Comparison of ENCODE assay signal across 24 cellular contexts in the genomic region with DNA sequence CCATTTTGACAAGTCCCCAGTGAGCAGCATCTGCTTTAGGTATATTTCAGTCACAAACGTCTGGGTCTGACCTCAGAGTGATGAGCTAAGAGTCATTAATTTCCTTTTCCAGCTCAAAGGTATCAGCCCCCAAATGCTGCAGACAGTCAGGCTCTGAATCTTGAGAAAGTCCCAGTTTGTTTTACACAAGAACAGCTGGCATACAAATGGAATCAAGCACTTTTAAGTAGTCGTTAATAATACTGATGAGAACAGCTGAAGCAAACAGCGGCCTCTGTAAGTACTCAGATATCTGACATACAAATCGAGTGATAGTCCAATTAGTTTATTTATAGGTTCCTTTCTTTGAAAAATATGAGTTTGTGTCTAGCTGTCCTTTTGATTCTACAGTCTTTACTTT. TPM values are rescaled to one million over a fixed set of nuclear protein-coding genes. Genes with fewer than 3 reads are reported as not detected.
DNase-seq lines count a peak whose midpoint lies in the region; ATAC-seq, FAIRE-seq and TF ChIP-seq lines count a peak whose summit lies in the region.
"Had no signal": no experiment of that assay in that cellular context is flagged by ENCODE, and none has a peak within 500 bp of the region (broad histone marks: within the 10 kb centered on the region; RNA-seq: fewer than 3 reads in every experiment).

No MANE protein-coding gene starts in this region.

- H3K9me3 ChIP-seq in K562 (replicated peaks; ENCODE audit: control insufficient read depth, insufficient read depth, low read depth, low read length): no peaks in the 10 kb centered on the region
- H3K9me3 ChIP-seq: SJSA1 had no signal

- BruUV-seq in K562 (replicated peaks; lab: Mats Ljungman, UMichigan): no TSS peak

- no peaks in the 10 kb centered on the region for H4K20me1 ChIP-seq in K562 (replicated peaks; ENCODE audit: control insufficient read depth, insufficient read depth, low read length)

- H3K4me3 ChIP-seq in K562: no peak overlapping the region
- H3K4me3 ChIP-seq: PC-9, SJSA1 had no signal

- peaks cover 5% of the 10 kb centered on the region for H3K9me3 Mint-ChIP-seq in nephron progenitor cell
- H3K9me3 Mint-ChIP-seq in activated naive CD8-positive, alpha-beta T cell treated with anti-CD3 and anti-CD28 coated beads for 36 hours: no peaks in the 10 kb centered on the region

- no peaks in the 10 kb centered on the region for H3K27me3 ChIP-seq in K562 (ENCODE audit: control insufficient read depth in 2 of 2, insufficient read depth in 2 of 2, low read length in 2 of 2)

- peak overlapping the region; percentile 90; the same call in 2 of the 3 replicates for H3K27ac ChIP-seq in K562 (ENCODE audit: extremely low read depth, low read depth, low read length)
- H3K27ac ChIP-seq: HL-60, PC-9, SJSA1 had no signal

- no peak overlapping the region for H3K4me2 ChIP-seq in K562 (ENCODE audit: insufficient read depth, low read length)
- H3K4me2 ChIP-seq: PC-9 had no signal

- TF ChIP-seq CTCF in K562 (IDR thresholded peaks at IDR 0.05 in 2 of 3, conservative IDR thresholded peaks at IDR 0.05 in 1 of 3; ENCODE audit: insufficient read depth in 2 of 3, low read depth in 1 of 3, low read length in 3 of 3): no peak
- TF ChIP-seq CTCF in nephron progenitor cell (IDR thresholded peaks at IDR 0.05): no peak

- no peaks in the 10 kb centered on the region for H3K36me3 Mint-ChIP-seq in nephron progenitor cell (ENCODE audit: low read depth)
- no peaks in the 10 kb centered on the region for H3K36me3 Mint-ChIP-seq in activated naive CD8-positive, alpha-beta T cell treated with anti-CD3 and anti-CD28 coated beads for 36 hours
- H3K36me3 Mint-ChIP-seq: CD4-positive, alpha-beta memory T cell; IgD-negative memory B cell had no signal

- no peaks in the 10 kb centered on the region for H3K27me3 Mint-ChIP-seq in nephron progenitor cell (ENCODE audit: low read depth, poor library complexity)
- no peaks in the 10 kb centered on the region for H3K27me3 Mint-ChIP-seq in activated naive CD8-positive, alpha-beta T cell treated with anti-CD3 and anti-CD28 coated beads for 36 hours

- H3K79me2 ChIP-seq in K562 (ENCODE audit: control insufficient read depth, insufficient read depth, low read length): no peaks in the 10 kb centered on the region

- WGBS in K562 (ENCODE audit: insufficient coverage, low coverage, missing lambda C conversion rate): 23% methylated on average over 4 of the region's 4 CpGs

- intact Hi-C loops in K562 (cut with micrococcal nuclease): no loop called here

- TF ChIP-seq EP300 in K562 (IDR thresholded peaks at IDR 0.05; ENCODE audit: low read length): no peak

- TF ChIP-seq RAD21 in K562 (CRISPR knock-in tag; conservative IDR thresholded peaks at IDR 0.05 in 1 of 2, IDR thresholded peaks at IDR 0.05 in 1 of 2): no peak

- DNase-seq in DMS79 (lab: John Stamatoyannopoulos, UW) (peak; percentile 25), DMS79 treated with DMSO at 0.1 percent for 48 hours (lab: John Stamatoyannopoulos, UW) (peak; percentile 31), K562 (ENCODE audit: extremely low read depth in 1 of 4, low spot score in 3 of 4) (no peak), nephron progenitor cell (no peak)
- no peak for DNase-seq in stimulated activated CD4-positive, alpha-beta T cell treated with anti-CD3 and anti-CD28 coated beads, Interleukin-15, amount 100 ng/mL, for 24 hours
- DNase-seq in effector CD8-positive, alpha-beta T cell (lab: John Stamatoyannopoulos, UW): no peak
- DNase-seq in activated naive CD8-positive, alpha-beta T cell treated with anti-CD3 and anti-CD28 coated beads for 36 hours: no peak
- DNase-seq: C1 segment of cervical spinal cord; CD4-positive, alpha-beta memory T cell; COR-L47; DND-41; H7; Karpas-422; NCI-H1092 treated with DMSO at 0.1 percent for 48 hours; NCI-H146; NCI-H1930; NCI-H2107; NCI-H774; PC-9; T-helper 1 cell had no signal

- peaks cover 14 to 36% of the 10 kb centered on the region in 2 experiments for H3K4me1 ChIP-seq in K562 (replicated peaks in 1 of 2; ENCODE audit: control insufficient read depth in 2 of 2, insufficient read depth in 2 of 2, low read length in 2 of 2)
- H3K4me1 ChIP-seq: SJSA1 had no signal

- no peak overlapping the region for H3K9ac ChIP-seq in K562 (ENCODE audit: insufficient read depth in 1 of 2, low read depth in 2 of 2, low read length in 2 of 2)

- POLR2A ChIA-PET in K562 (lab: Yijun Ruan, JAX): interaction anchor here (2.8 kb wide), 1 partner anchor 10 kb away, joined by 14 read pairs; no protein-coding TSS in a partner anchor

- H3K36me3 ChIP-seq in K562 (ENCODE audit: control insufficient read depth, insufficient read depth, low read length): no peaks in the 10 kb centered on the region
- H3K36me3 ChIP-seq: SJSA1 had no signal

- in situ Hi-C loops in K562 (cut with MboI): no loop called here

- H3K4me3 Mint-ChIP-seq in nephron progenitor cell: no peak overlapping the region
- H3K4me3 Mint-ChIP-seq in activated naive CD8-positive, alpha-beta T cell treated with anti-CD3 and anti-CD28 coated beads for 36 hours: no peak overlapping the region
- H3K4me3 Mint-ChIP-seq: CD4-positive, alpha-beta memory T cell; IgD-negative memory B cell had no signal

- CTCF ChIA-PET in K562 (lab: Yijun Ruan, JAX; ENCODE audit: low intra/inter-chr PET ratio): no interaction called here

- ATAC-seq in K562: no peak
- ATAC-seq: Right ventricle myocardium inferior had no signal

- H3K4me1 Mint-ChIP-seq in nephron progenitor cell: peaks cover 30% of the 10 kb centered on the region
- H3K4me1 Mint-ChIP-seq in activated naive CD8-positive, alpha-beta T cell treated with anti-CD3 and anti-CD28 coated beads for 36 hours: no peaks in the 10 kb centered on the region
- H3K4me1 Mint-ChIP-seq: CD4-positive, alpha-beta memory T cell; IgD-negative memory B cell had no signal

- no peak for FAIRE-seq in K562 (lab: Jason Lieb, UNC)

- H3K27ac Mint-ChIP-seq in nephron progenitor cell: peak overlapping the region; percentile 84
- no peak overlapping the region for H3K27ac Mint-ChIP-seq in activated naive CD8-positive, alpha-beta T cell treated with anti-CD3 and anti-CD28 coated beads for 36 hours
- H3K27ac Mint-ChIP-seq: CD4-positive, alpha-beta memory T cell; IgD-negative memory B cell had no signal

- no peak for TF ChIP-seq POLR2A in K562 (conservative IDR thresholded peaks at IDR 0.05)

- H3K9me1 ChIP-seq in K562 (ENCODE audit: control insufficient read depth, insufficient read depth, low read length): no peaks in the 10 kb centered on the region

- peak overlapping the region; percentile 71 for H2AFZ ChIP-seq in K562 (ENCODE audit: low read depth, low read length)
- H2AFZ ChIP-seq: PC-9 had no signal

TF ChIP-seq in K562, 482 proteins besides CTCF, POLR2A, EP300 and RAD21 (continues in another document):
- TF ChIP-seq, protein P1, sequence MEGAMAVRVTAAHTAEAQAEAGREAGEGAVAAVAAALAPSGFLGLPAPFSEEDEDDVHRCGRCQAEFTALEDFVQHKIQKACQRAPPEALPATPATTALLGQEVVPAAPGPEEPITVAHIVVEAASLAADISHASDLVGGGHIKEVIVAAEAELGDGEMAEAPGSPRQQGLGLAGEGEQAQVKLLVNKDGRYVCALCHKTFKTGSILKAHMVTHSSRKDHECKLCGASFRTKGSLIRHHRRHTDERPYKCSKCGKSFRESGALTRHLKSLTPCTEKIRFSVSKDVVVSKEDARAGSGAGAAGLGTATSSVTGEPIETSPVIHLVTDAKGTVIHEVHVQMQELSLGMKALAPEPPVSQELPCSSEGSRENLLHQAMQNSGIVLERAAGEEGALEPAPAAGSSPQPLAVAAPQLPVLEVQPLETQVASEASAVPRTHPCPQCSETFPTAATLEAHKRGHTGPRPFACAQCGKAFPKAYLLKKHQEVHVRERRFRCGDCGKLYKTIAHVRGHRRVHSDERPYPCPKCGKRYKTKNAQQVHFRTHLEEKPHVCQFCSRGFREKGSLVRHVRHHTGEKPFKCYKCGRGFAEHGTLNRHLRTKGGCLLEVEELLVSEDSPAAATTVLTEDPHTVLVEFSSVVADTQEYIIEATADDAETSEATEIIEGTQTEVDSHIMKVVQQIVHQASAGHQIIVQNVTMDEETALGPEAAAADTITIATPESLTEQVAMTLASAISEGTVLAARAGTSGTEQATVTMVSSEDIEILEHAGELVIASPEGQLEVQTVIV (CRISPR knock-in tag; IDR thresholded peaks at IDR 0.05; ENCODE audit: borderline replicate concordance): no peak
- no peak for TF ChIP-seq DNMT1 (IDR thresholded peaks at IDR 0.05)
- no peak for TF ChIP-seq ZSCAN29 (IDR thresholded peaks at IDR 0.05)
- TF ChIP-seq, protein P2, sequence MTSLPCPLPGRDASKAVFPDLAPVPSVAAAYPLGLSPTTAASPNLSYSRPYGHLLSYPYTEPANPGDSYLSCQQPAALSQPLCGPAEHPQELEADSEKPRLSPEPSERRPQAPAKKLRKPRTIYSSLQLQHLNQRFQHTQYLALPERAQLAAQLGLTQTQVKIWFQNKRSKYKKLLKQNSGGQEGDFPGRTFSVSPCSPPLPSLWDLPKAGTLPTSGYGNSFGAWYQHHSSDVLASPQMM (CRISPR knock-in tag; IDR thresholded peaks at IDR 0.05): no peak
- TF ChIP-seq ZBTB17 (CRISPR knock-in tag; IDR thresholded peaks at IDR 0.05): no peak
- 0 out of 2 replicates have a peak, but pooled peaks have one; percentile 13 for TF ChIP-seq CREM (IDR thresholded peaks at IDR 0.05; ENCODE audit: low read depth)

RNA-seq across cellular contexts. Expression of a gene that starts 49.3 kb away (rescaled TPM):
- 3.1 and 3.8 TPM in 2 replicates for total RNA-seq in K562 (2011; cell fraction: chromatin; rRNA removed; ENCODE audit: low replicate concordance)
- total RNA-seq in K562 (2011; cell fraction: nucleolus; rRNA removed): 1.4 and 3.0 TPM in 2 replicates
- total RNA-seq in K562 (2011; cell fraction: nucleoplasm; rRNA removed): 1.5 and 2.7 TPM in 2 replicates
- total RNA-seq in K562 (2014; rRNA removed) (7.9 and 10.7 TPM in 2 replicates), K562 (2014; rRNA removed; fragmentation: Illumina TruSeq; extraction: Trizol) (3.6 and 5.5 TPM in 2 replicates), K562 (2015; rRNA removed; fragmentation: Illumina TruSeq; extraction: Trizol) (4.4 and 6.1 TPM in 2 replicates), K562 (2021) (9.5 and 10.0 TPM in 2 replicates)
- polyA plus RNA-seq in K562 (2011; rRNA removed) (18.9 and 22.3 TPM in 2 replicates), K562 (2014; fragmentation: Illumina TruSeq; extraction: Trizol) (3.4 and 6.7 TPM in 2 replicates), K562 (2014; fragmentation: Nextera tagmentation; extraction: Ambion mirVana) (1 to 10 TPM; 1.5 to 2.0 TPM), K562 (2014; rRNA removed) (5.9 and 8.3 TPM in 2 replicates)
- 6.7 and 8.2 TPM in 2 replicates for polyA plus RNA-seq in K562 (2011; cell fraction: cytosol; rRNA removed)
- polyA plus RNA-seq in K562 (2011; cell fraction: nucleus; rRNA removed): 7.8 and 10.8 TPM in 2 replicates
- 15.3 and 31.8 TPM in 2 replicates for polyA plus RNA-seq in K562 (2012)
- polyA minus RNA-seq in K562 (2011; rRNA and poly(A)+ RNA removed): 3.4 and 4.4 TPM in 2 replicates
- 1.5 and 2.2 TPM in 2 replicates for polyA minus RNA-seq in K562 (2011; cell fraction: cytosol; rRNA and poly(A)+ RNA removed)
- polyA minus RNA-seq in K562 (2011; cell fraction: nucleus; rRNA and poly(A)+ RNA removed): 1.1 and 1.2 TPM in 2 replicates
- 1 to 10 TPM; 6.3 to 7.9 TPM for total RNA-seq in activated naive CD8-positive, alpha-beta T cell treated with anti-CD3 and anti-CD28 coated beads for 36 hours

Comparison
In these comparisons a context has a peak if more than half of its experiments do, and no peak if none do; other contexts are left out.
1. DNase-seq: peak in DMS79 (single experiment) and DMS79 treated with DMSO at 0.1 percent for 48 hours (single experiment); none in K562 (0 of 4), nephron progenitor cell (single experiment), stimulated activated CD4-positive, alpha-beta T cell treated with anti-CD3 and anti-CD28 coated beads, Interleukin-15, amount 100 ng/mL, for 24 hours (single experiment), effector CD8-positive, alpha-beta T cell (single experiment) and activated naive CD8-positive, alpha-beta T cell treated with anti-CD3 and anti-CD28 coated beads for 36 hours (single experiment).